Comparison of ENCODE assay signal across 1 cellular context in the genomic region with DNA sequence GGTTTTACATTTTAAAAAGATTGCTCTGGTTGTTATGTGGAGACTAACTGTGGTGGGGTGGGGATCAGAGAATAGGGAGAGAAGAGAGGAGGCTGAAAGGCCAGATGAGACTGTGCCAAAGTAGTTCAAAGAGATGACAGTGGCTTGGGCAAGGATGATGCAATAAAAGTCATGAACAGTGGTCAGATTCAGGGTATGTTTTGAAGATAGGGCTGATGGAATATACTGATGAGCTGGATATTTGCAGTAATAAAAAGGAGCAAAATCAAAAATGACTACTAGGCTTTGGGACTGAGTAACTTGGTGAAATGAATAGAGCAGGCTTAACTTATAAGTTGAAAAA.
TF ChIP-seq lines count a peak whose summit lies in the region.

No MANE protein-coding gene starts in this region.

TF ChIP-seq in HepG2, 621 proteins besides CTCF, POLR2A, EP300 and RAD21 (continued from another document):
- TF ChIP-seq ATF7 (IDR thresholded peaks at IDR 0.05) (peak; percentile 70), ATF7 (CRISPR knock-in tag; IDR thresholded peaks at IDR 0.05) (no peak), CEBPB (IDR thresholded peaks at IDR 0.05; ENCODE audit: borderline replicate concordance, low read depth, low read length) (peak; percentile 93), ZNF644 (CRISPR knock-in tag; IDR thresholded peaks at IDR 0.05; ENCODE audit: low read depth) (peak; percentile 65; the same call in 1 of the 2 replicates), GATAD2A (CRISPR knock-in tag; IDR thresholded peaks at IDR 0.05) (peak; percentile 43; the same call in 1 of the 2 replicates), KLF16 (CRISPR knock-in tag; IDR thresholded peaks at IDR 0.05) (0 out of 4 replicates have a peak, but pooled peaks of 1 of the 2 experiments have one; percentile 25), CHD4 (IDR thresholded peaks at IDR 0.05; ENCODE audit: borderline replicate concordance, low read length) (no peak), FOSL2 (CRISPR knock-in tag; IDR thresholded peaks at IDR 0.05) (0 out of 2 replicates have a peak, but pooled peaks have one; percentile 20), EZH2 (conservative IDR thresholded peaks at IDR 0.05; ENCODE audit: low read depth, low read length) (no peak)
- TF ChIP-seq, protein P1, sequence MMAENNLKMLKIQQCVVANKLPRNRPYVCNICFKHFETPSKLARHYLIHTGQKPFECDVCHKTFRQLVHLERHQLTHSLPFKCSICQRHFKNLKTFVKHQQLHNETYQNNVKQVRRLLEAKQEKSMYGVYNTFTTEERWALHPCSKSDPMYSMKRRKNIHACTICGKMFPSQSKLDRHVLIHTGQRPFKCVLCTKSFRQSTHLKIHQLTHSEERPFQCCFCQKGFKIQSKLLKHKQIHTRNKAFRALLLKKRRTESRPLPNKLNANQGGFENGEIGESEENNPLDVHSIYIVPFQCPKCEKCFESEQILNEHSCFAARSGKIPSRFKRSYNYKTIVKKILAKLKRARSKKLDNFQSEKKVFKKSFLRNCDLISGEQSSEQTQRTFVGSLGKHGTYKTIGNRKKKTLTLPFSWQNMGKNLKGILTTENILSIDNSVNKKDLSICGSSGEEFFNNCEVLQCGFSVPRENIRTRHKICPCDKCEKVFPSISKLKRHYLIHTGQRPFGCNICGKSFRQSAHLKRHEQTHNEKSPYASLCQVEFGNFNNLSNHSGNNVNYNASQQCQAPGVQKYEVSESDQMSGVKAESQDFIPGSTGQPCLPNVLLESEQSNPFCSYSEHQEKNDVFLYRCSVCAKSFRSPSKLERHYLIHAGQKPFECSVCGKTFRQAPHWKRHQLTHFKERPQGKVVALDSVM (CRISPR knock-in tag; IDR thresholded peaks at IDR 0.05): no peak
- TF ChIP-seq, protein P2, sequence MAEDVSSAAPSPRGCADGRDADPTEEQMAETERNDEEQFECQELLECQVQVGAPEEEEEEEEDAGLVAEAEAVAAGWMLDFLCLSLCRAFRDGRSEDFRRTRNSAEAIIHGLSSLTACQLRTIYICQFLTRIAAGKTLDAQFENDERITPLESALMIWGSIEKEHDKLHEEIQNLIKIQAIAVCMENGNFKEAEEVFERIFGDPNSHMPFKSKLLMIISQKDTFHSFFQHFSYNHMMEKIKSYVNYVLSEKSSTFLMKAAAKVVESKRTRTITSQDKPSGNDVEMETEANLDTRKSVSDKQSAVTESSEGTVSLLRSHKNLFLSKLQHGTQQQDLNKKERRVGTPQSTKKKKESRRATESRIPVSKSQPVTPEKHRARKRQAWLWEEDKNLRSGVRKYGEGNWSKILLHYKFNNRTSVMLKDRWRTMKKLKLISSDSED (CRISPR knock-in tag; IDR thresholded peaks at IDR 0.05): no peak
- TF ChIP-seq, protein P3, sequence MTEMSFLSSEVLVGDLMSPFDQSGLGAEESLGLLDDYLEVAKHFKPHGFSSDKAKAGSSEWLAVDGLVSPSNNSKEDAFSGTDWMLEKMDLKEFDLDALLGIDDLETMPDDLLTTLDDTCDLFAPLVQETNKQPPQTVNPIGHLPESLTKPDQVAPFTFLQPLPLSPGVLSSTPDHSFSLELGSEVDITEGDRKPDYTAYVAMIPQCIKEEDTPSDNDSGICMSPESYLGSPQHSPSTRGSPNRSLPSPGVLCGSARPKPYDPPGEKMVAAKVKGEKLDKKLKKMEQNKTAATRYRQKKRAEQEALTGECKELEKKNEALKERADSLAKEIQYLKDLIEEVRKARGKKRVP (CRISPR knock-in tag; IDR thresholded peaks at IDR 0.05): peak; percentile 51 to 92; a peak in 3 of 4 replicates
